ENCODE assay signal across 26 cellular contexts in genomic region chr13:66400292-66400691, GRCh38.
"Had no signal": no experiment of that assay in that cellular context is flagged by ENCODE, and none has a peak within 500 bp of the region (broad histone marks: within the 10 kb centered on the region; RNA-seq: fewer than 3 reads in every experiment).

No MANE protein-coding gene starts in this region.

- ATAC-seq: stimulated activated effector memory CD8-positive, alpha-beta T cell treated with anti-CD3 and anti-CD28 coated beads, Interleukin-12 subunit alpha, Interleukin-12 subunit beta, amount 100 ng/mL, for 72 hours; stimulated activated memory B cell treated with anti-CD40 and anti-IgM and Interleukin-4, amounts not matched to agents 10 μg/mL and 1 μg/mL and 100 μg/mL, for 72 hours; stimulated activated naive B cell treated with anti-CD40 and anti-IgM and Interleukin-4, amounts not matched to agents 10 μg/mL and 1 μg/mL and 100 μg/mL, for 72 hours; stimulated activated naive CD8-positive, alpha-beta T cell treated with anti-CD3 and anti-CD28 coated beads, Interleukin-15, amount 100 ng/mL, for 72 hours; stimulated activated naive CD8-positive, alpha-beta T cell treated with anti-CD3 and anti-CD28 coated beads, Interleukin-15, Interleukin-2, amounts not matched to agents 100 U/mL and 50 U/mL, for 24 hours; upper lobe of right lung had no signal

- H3K4me1 ChIP-seq: stomach, suprapubic skin, testis, thyroid gland, tibial artery, tibial nerve, transverse colon, upper lobe of left lung, upper lobe of right lung, uterus, vagina had no signal

- H3K27ac ChIP-seq: stomach, suprapubic skin, testis, thoracic aorta, thyroid gland, tibial artery, tibial nerve, transverse colon, upper lobe of left lung, upper lobe of right lung, uterus, vagina had no signal

- H3K4me3 ChIP-seq: stomach, suprapubic skin, testis, thoracic aorta, thyroid gland, tibial artery, tibial nerve, transverse colon, upper lobe of left lung, upper lobe of right lung, uterus, vagina had no signal

- H3K27me3 ChIP-seq: stomach, suprapubic skin, testis, thyroid gland, tibial artery, tibial nerve, transverse colon, upper lobe of left lung, upper lobe of right lung, uterus, vagina had no signal

- H3K36me3 ChIP-seq: stomach, suprapubic skin, thoracic aorta, thyroid gland, tibial artery, tibial nerve, transverse colon, upper lobe of left lung, upper lobe of right lung, uterus, vagina had no signal

- DNase-seq: stimulated activated CD4-positive, alpha-beta T cell treated with anti-CD3 and anti-CD28 coated beads, Interleukin-2, amount 100 ng/mL, for 48 hours; stimulated activated CD4-positive, alpha-beta T cell treated with anti-CD3 and anti-CD28 coated beads, Interleukin-4, amount 100 ng/mL, for 1 hour; stimulated activated CD4-positive, alpha-beta T cell treated with anti-CD3 and anti-CD28 coated beads, Interleukin-4, amount 100 ng/mL, for 24 hours; stimulated activated CD4-positive, alpha-beta T cell treated with anti-CD3 and anti-CD28 coated beads, Interleukin-4, amount 100 ng/mL, for 4 hours; stimulated activated CD8-positive, alpha-beta memory T cell treated with anti-CD3 and anti-CD28 coated beads, Interleukin-4, amount 100 ng/mL, for 48 hours; stimulated activated naive B cell treated with anti-CD40 and anti-IgM and Interleukin-4, amounts not matched to agents 10 μg/mL and 1 μg/mL and 100 μg/mL, for 72 hours; stimulated activated naive CD4-positive, alpha-beta T cell; stimulated activated naive CD4-positive, alpha-beta T cell treated with Interleukin-2 at 50 U/mL for 16 hours; stimulated activated naive CD8-positive, alpha-beta T cell treated with anti-CD3 and anti-CD28 coated beads, Interleukin-15, amount 100 ng/mL, for 72 hours; stimulated activated naive CD8-positive, alpha-beta T cell treated with anti-CD3 and anti-CD28 coated beads, Interleukin-15, Interleukin-2, amounts not matched to agents 100 U/mL and 50 U/mL, for 24 hours; stomach; substantia nigra; testis; thyroid gland; tibial artery; transverse colon; trophoblast cell; upper lobe of left lung; upper lobe of right lung; uterus had no signal

- H3K9me3 ChIP-seq: stomach, suprapubic skin, testis, thoracic aorta, thyroid gland, tibial artery, tibial nerve, transverse colon, upper lobe of left lung, upper lobe of right lung, uterus, vagina had no signal
